Comparison of ENCODE assay signal across 26 cellular contexts in genomic region chr18:21145371-21145770, GRCh38. TPM values are rescaled to one million over a fixed set of nuclear protein-coding genes. Genes with fewer than 3 reads are reported as not detected.
DNase-seq lines count a peak whose midpoint lies in the region; FAIRE-seq and TF ChIP-seq lines count a peak whose summit lies in the region.
"Had no signal": no experiment of that assay in that cellular context is flagged by ENCODE, and none has a peak within 500 bp of the region (broad histone marks: within the 10 kb centered on the region; RNA-seq: fewer than 3 reads in every experiment).

No MANE protein-coding gene starts in this region.

- no peaks in the 10 kb centered on the region for H3K79me2 ChIP-seq in keratinocyte (ENCODE audit: control insufficient read depth, insufficient read depth, low read length)

- DNase-seq in RWPE1 (ENCODE audit: low spot score) (peak; percentile 51), epithelial cell of esophagus (ENCODE audit: low read depth) (peak; percentile 34), keratinocyte (ENCODE audit: low read depth, low spot score) (no peak), NCI-H1105 (lab: John Stamatoyannopoulos, UW) (no peak), GM19240 (ENCODE audit: insufficient read length, low spot score) (no peak), ureter (ENCODE audit: low spot score) (no peak)
- DNase-seq: 8988T; ACHN; BE2C; C1 segment of cervical spinal cord; CD4-positive, alpha-beta memory T cell; CD4-positive, CD25-positive, alpha-beta regulatory T cell; CD8-positive, alpha-beta memory T cell; COR-L47; DMS 273 treated with DMSO at 0.1 percent for 48 hours; DMS153; DMS53; DMS79; DND-41; EL; GF-D8 had no signal

- H3K9me3 ChIP-seq in keratinocyte (ENCODE audit: control insufficient read depth, low read depth, low read length): no peaks in the 10 kb centered on the region
- H3K9me3 ChIP-seq: BE2C had no signal

- no peak overlapping the region for H3K27ac ChIP-seq in RWPE1
- H3K27ac ChIP-seq in keratinocyte (ENCODE audit: control insufficient read depth, insufficient read depth, low read length): no peak overlapping the region
- H3K27ac ChIP-seq: BLaER1 had no signal

- no peak overlapping the region for H3K4me3 ChIP-seq in epithelial cell of esophagus (ENCODE audit: low read length)
- no peak overlapping the region for H3K4me3 ChIP-seq in keratinocyte (ENCODE audit: control insufficient read depth in 2 of 3, extremely low read depth in 1 of 3, insufficient read depth in 2 of 3, low read depth in 1 of 3, low read length in 3 of 3)
- H3K4me3 ChIP-seq: BLaER1 had no signal

- no peak overlapping the region for H2AFZ ChIP-seq in keratinocyte (ENCODE audit: control insufficient read depth, low read length)

- H4K20me1 ChIP-seq in keratinocyte (ENCODE audit: control insufficient read depth, extremely low read depth, insufficient read depth, low read length): no peaks in the 10 kb centered on the region
- H4K20me1 ChIP-seq: BLaER1 had no signal

- FAIRE-seq in G401.6 (lab: Jason Lieb, UNC) (peak; percentile 21), keratinocyte (lab: Jason Lieb, UNC) (no peak)
- FAIRE-seq: A204.1, GM12891, GM19239 had no signal

- H3K4me1 ChIP-seq in keratinocyte (ENCODE audit: control insufficient read depth, extremely low read depth, insufficient read depth, low read length): no peaks in the 10 kb centered on the region
- H3K4me1 ChIP-seq: BE2C, BLaER1 had no signal

- no peak overlapping the region for H3K9ac ChIP-seq in keratinocyte (ENCODE audit: control insufficient read depth, extremely low read depth, insufficient read depth, low read length)
- H3K9ac ChIP-seq: BLaER1 had no signal

- dilution Hi-C loops in keratinocyte (cut with MboI; ENCODE audit: extremely low pct_ligation_motif_present, low sequenced_read_pairs): no loop called here

- H3K9me1 ChIP-seq in keratinocyte (ENCODE audit: control insufficient read depth, extremely low read depth, insufficient read depth, low read length): no peaks in the 10 kb centered on the region

- POLR2A ChIA-PET in RWPE1 (lab: Yijun Ruan, JAX; ENCODE audit: low non-redundant PET): no interaction called here

- no peaks in the 10 kb centered on the region for H3K36me3 ChIP-seq in keratinocyte (ENCODE audit: control insufficient read depth in 2 of 2, extremely low read depth in 1 of 2, insufficient read depth in 2 of 2, low read length in 2 of 2)
- H3K36me3 ChIP-seq: BE2C, BLaER1 had no signal

- H3K4me2 ChIP-seq in keratinocyte (ENCODE audit: control insufficient read depth, extremely low read depth, insufficient read depth, low read depth, low read length): peak overlapping the region; percentile 10
- H3K4me2 ChIP-seq: BLaER1 had no signal

- no peaks in the 10 kb centered on the region for H3K27me3 ChIP-seq in keratinocyte (ENCODE audit: control insufficient read depth, extremely low read depth, insufficient read depth, low read length)
- H3K27me3 ChIP-seq: BE2C, BLaER1 had no signal

- TF ChIP-seq CTCF in RWPE1 (conservative IDR thresholded peaks at IDR 0.05; ENCODE audit: low read depth): no peak
- TF ChIP-seq CTCF in epithelial cell of esophagus (IDR thresholded peaks at IDR 0.05; ENCODE audit: insufficient read depth, low read depth, low read length, missing control alignments): no peak
- TF ChIP-seq CTCF in keratinocyte (optimal IDR thresholded peaks at IDR 0.05 in 1 of 3, IDR thresholded peaks at IDR 0.05 in 1 of 3, conservative IDR thresholded peaks at IDR 0.05 in 1 of 3; ENCODE audit: extremely low read depth in 1 of 3, insufficient read depth in 2 of 3, low read length in 3 of 3): no peak

- CTCF ChIA-PET in RWPE1 (lab: Yijun Ruan, JAX): no interaction called here

RNA-seq across cellular contexts. Expression of gene ROCK1, which starts 33.8 kb away (rescaled TPM):
- polyA plus RNA-seq in keratinocyte: 14.8 to 25.9 TPM (median 16.1 TPM) in 3 replicates
- polyA plus RNA-seq in keratinocyte (2011; ENCODE audit: low read depth): 81.5 TPM
- 8.0 and 16.4 TPM in 2 replicates for polyA plus RNA-seq in keratinocyte (2011; cell fraction: cytosol; rRNA removed)
- polyA plus RNA-seq in keratinocyte (2011; cell fraction: nucleus; rRNA removed): 24.6 and 47.6 TPM in 2 replicates
- polyA plus RNA-seq in keratinocyte (2012; ENCODE audit: low replicate concordance): 19.9 and 28.3 TPM in 2 replicates
- 5.0 to 39.9 TPM (median 13.7 TPM) in 3 replicates for polyA minus RNA-seq in keratinocyte
- polyA minus RNA-seq in keratinocyte (2011; cell fraction: cytosol; rRNA and poly(A)+ RNA removed): 12.7 TPM
- polyA minus RNA-seq in keratinocyte (2011; cell fraction: nucleus; rRNA and poly(A)+ RNA removed): 28.6 and 81.4 TPM in 2 replicates
- 70.2 TPM for total RNA-seq in ureter

Comparison
In these comparisons a context has a peak if more than half of its experiments do, and no peak if none do; other contexts are left out.
1. DNase-seq: peak in RWPE1 (single experiment) and epithelial cell of esophagus (single experiment); none in keratinocyte (single experiment), NCI-H1105 (single experiment), GM19240 (single experiment) and ureter (single experiment).